In genomic region chr4:119750771-119751170, GRCh38 we compare ENCODE assay signal across 1 cellular context.
TF ChIP-seq lines count a peak whose summit lies in the region.

No MANE protein-coding gene starts in this region.

TF ChIP-seq in GM23338, 12 proteins besides CTCF, POLR2A, EP300 and RAD21 (continued from another document):
- TF ChIP-seq, protein P1, sequence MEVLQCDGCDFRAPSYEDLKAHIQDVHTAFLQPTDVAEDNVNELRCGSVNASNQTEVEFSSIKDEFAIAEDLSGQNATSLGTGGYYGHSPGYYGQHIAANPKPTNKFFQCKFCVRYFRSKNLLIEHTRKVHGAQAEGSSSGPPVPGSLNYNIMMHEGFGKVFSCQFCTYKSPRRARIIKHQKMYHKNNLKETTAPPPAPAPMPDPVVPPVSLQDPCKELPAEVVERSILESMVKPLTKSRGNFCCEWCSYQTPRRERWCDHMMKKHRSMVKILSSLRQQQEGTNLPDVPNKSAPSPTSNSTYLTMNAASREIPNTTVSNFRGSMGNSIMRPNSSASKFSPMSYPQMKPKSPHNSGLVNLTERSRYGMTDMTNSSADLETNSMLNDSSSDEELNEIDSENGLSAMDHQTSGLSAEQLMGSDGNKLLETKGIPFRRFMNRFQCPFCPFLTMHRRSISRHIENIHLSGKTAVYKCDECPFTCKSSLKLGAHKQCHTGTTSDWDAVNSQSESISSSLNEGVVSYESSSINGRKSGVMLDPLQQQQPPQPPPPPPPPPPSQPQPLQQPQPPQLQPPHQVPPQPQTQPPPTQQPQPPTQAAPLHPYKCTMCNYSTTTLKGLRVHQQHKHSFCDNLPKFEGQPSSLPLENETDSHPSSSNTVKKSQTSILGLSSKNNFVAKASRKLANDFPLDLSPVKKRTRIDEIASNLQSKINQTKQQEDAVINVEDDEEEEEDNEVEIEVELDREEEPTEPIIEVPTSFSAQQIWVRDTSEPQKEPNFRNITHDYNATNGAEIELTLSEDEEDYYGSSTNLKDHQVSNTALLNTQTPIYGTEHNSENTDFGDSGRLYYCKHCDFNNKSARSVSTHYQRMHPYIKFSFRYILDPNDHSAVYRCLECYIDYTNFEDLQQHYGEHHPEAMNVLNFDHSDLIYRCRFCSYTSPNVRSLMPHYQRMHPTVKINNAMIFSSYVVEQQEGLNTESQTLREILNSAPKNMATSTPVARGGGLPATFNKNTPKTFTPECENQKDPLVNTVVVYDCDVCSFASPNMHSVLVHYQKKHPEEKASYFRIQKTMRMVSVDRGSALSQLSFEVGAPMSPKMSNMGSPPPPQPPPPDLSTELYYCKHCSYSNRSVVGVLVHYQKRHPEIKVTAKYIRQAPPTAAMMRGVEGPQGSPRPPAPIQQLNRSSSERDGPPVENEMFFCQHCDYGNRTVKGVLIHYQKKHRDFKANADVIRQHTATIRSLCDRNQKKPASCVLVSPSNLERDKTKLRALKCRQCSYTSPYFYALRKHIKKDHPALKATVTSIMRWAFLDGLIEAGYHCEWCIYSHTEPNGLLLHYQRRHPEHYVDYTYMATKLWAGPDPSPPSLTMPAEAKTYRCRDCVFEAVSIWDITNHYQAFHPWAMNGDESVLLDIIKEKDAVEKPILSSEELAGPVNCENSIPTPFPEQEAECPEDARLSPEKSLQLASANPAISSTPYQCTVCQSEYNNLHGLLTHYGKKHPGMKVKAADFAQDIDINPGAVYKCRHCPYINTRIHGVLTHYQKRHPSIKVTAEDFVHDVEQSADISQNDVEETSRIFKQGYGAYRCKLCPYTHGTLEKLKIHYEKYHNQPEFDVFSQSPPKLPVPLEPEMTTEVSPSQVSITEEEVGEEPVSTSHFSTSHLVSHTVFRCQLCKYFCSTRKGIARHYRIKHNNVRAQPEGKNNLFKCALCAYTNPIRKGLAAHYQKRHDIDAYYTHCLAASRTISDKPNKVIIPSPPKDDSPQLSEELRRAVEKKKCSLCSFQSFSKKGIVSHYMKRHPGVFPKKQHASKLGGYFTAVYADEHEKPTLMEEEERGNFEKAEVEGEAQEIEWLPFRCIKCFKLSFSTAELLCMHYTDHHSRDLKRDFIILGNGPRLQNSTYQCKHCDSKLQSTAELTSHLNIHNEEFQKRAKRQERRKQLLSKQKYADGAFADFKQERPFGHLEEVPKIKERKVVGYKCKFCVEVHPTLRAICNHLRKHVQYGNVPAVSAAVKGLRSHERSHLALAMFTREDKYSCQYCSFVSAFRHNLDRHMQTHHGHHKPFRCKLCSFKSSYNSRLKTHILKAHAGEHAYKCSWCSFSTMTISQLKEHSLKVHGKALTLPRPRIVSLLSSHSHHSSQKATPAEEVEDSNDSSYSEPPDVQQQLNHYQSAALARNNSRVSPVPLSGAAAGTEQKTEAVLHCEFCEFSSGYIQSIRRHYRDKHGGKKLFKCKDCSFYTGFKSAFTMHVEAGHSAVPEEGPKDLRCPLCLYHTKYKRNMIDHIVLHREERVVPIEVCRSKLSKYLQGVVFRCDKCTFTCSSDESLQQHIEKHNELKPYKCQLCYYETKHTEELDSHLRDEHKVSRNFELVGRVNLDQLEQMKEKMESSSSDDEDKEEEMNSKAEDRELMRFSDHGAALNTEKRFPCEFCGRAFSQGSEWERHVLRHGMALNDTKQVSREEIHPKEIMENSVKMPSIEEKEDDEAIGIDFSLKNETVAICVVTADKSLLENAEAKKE (CRISPR knock-in tag; IDR thresholded peaks at IDR 0.05): no peak
